Comparison of ENCODE assay signal across 8 cellular contexts in genomic region chr2:177391822-177392372, GRCh38. TPM values are rescaled to one million over a fixed set of nuclear protein-coding genes. Genes with fewer than 3 reads are reported as not detected.
A peak's percentile ranks its signal among the peaks of the same experiment; 100 is the strongest.
DNase-seq lines count a peak whose midpoint lies in the region; ATAC-seq, FAIRE-seq and TF ChIP-seq lines count a peak whose summit lies in the region.

No MANE protein-coding gene starts in this region.

- peaks cover 10 to 19% of the 10 kb centered on the region in 2 donors for H3K4me1 ChIP-seq in muscle layer of duodenum (ENCODE audit: control insufficient read depth in 1 of 2, insufficient read depth in 2 of 2, low read length in 2 of 2)

- no peaks in the 10 kb centered on the region for H3K36me3 ChIP-seq in bronchial epithelial cell (ENCODE audit: control insufficient read depth, insufficient read depth, low read length)
- peaks cover 0 to 1% of the 10 kb centered on the region in 2 donors for H3K36me3 ChIP-seq in muscle layer of duodenum (ENCODE audit: control insufficient read depth in 1 of 2, insufficient read depth in 2 of 2, low read length in 2 of 2)

- H3K4me3 ChIP-seq in AG04450 (ENCODE audit: low read depth, low read length) (peak overlapping the region; percentile 78), bronchial epithelial cell (ENCODE audit: low read depth, low read length) (peak overlapping the region; percentile 85), muscle layer of duodenum (ENCODE audit: low read depth in 1 of 2, low read length in 2 of 2) (peak overlapping the region; percentile 85 to 89)

- POLR2A ChIA-PET in AG04450 (lab: Yijun Ruan, JAX) = no interaction called here

- ATAC-seq in HG02884 (IDR thresholded peaks at IDR 0.05; ENCODE audit: unreplicated experiment) = peak; percentile 2
- ATAC-seq in GM21390 (IDR thresholded peaks at IDR 0.05; ENCODE audit: unreplicated experiment) = no peak
- no peak for ATAC-seq in HG03520 (IDR thresholded peaks at IDR 0.05; ENCODE audit: unreplicated experiment)

- no peak for FAIRE-seq in bronchial epithelial cell (lab: Jason Lieb, UNC)

- no peaks in the 10 kb centered on the region for H3K9me3 ChIP-seq in AG04450 (ENCODE audit: control insufficient read depth, insufficient read depth, low read length)
- H3K9me3 ChIP-seq in muscle layer of duodenum (ENCODE audit: control insufficient read depth in 1 of 2, low read length in 2 of 2) = no peaks in the 10 kb centered on the region

- TF ChIP-seq CTCF in AG04450 (IDR thresholded peaks at IDR 0.05; ENCODE audit: low read depth, low read length) (no peak), bronchial epithelial cell (IDR thresholded peaks at IDR 0.05; ENCODE audit: insufficient read depth, low read length, severe bottlenecking) (no peak)

- CTCF ChIA-PET in AG04450 (lab: Charles Lee) = interaction anchor here (0.9 to 3.7 kb wide), 9 partner anchors 12 to 243 kb away, joined by 3 to 23 read pairs (median 7); no protein-coding TSS in a partner anchor

- no peak for DNase-seq in AG04450 (ENCODE audit: low read depth, low spot score)
- no peak for DNase-seq in bronchial epithelial cell (ENCODE audit: low read depth)
- no peak for DNase-seq in stimulated activated CD4-positive, alpha-beta T cell treated with anti-CD3 and anti-CD28 coated beads, Interleukin-4, amount 100 ng/mL, for 1 hour
- DNase-seq in stimulated activated CD4-positive, alpha-beta T cell treated with anti-CD3 and anti-CD28 coated beads, Interleukin-4, amount 100 ng/mL, for 24 hours = no peak

- H3K27ac ChIP-seq in AG04450 (ENCODE audit: low read depth, low read length) = no peak overlapping the region
- no peak overlapping the region for H3K27ac ChIP-seq in muscle layer of duodenum (ENCODE audit: low read length)

- no peaks in the 10 kb centered on the region for H3K27me3 ChIP-seq in AG04450 (ENCODE audit: control insufficient read depth, insufficient read depth, low read length)
- H3K27me3 ChIP-seq in bronchial epithelial cell (ENCODE audit: control insufficient read depth, insufficient read depth, low read length) = no peaks in the 10 kb centered on the region
- H3K27me3 ChIP-seq in muscle layer of duodenum (ENCODE audit: low read depth, low read length) = no peaks in the 10 kb centered on the region

RNA-seq across cellular contexts. Expression of gene AGPS, which starts 0.7 kb away (rescaled TPM):
- polyA plus RNA-seq in AG04450 (2011; rRNA removed) = 15.1 and 22.6 TPM in 2 replicates
- polyA minus RNA-seq in AG04450 (2011; rRNA and poly(A)+ RNA removed) = 13.0 and 23.6 TPM in 2 replicates
- 34.8 and 35.5 TPM in 2 replicates for total RNA-seq in bronchial epithelial cell
